21 cellular contexts compared by ENCODE assay signal in genomic region chr6:33907227-33907626, GRCh38.
DNase-seq lines count a peak whose midpoint lies in the region; ATAC-seq and TF ChIP-seq lines count a peak whose summit lies in the region.
"Had no signal": no experiment of that assay in that cellular context is flagged by ENCODE, and none has a peak within 500 bp of the region (broad histone marks: within the 10 kb centered on the region; RNA-seq: fewer than 3 reads in every experiment).

No MANE protein-coding gene starts in this region.

- H3K9ac ChIP-seq in BLaER1 treated with 17β-estradiol and CSF1 and Interleukin-3, amounts not matched to agents 10 nM and 100 nM = peak overlapping the region in 7 of 11 experiments; percentile 22 to 85 (median 82); a peak in 12 of 22 replicates
- no peak overlapping the region for H3K9ac ChIP-seq in mesenchymal stem cell (ENCODE audit: low read length)

- peak overlapping the region; percentile 97 for H3K27ac Mint-ChIP-seq in T-helper 1 cell treated with Interleukin-12 subunit alpha and Interleukin-12 subunit beta and Interleukin-4 antibody, amounts not matched to agents 30 μg/mL and 1 μg/mL, for 36 hours
- H3K27ac Mint-ChIP-seq in activated CD4-positive, alpha-beta memory T cell treated with anti-CD3 and anti-CD28 coated beads, Interleukin-2, amount 10 ng/mL, durations not matched to agents 7 days and 5 days = peak overlapping the region; percentile 99
- H3K27ac Mint-ChIP-seq: activated T-cell treated with anti-CD3 and anti-CD28 coated beads, Interleukin-2, amount 50 U/mL, for 24 hours had no signal

- H2BK120ac ChIP-seq in mesenchymal stem cell (ENCODE audit: low read depth, low read length) = no peak overlapping the region

- peaks cover 0 to 12% (median 0%) of the 10 kb centered on the region in 11 experiments; a peak in 2 of 22 replicates for H4K20me1 ChIP-seq in BLaER1 treated with 17β-estradiol and CSF1 and Interleukin-3, amounts not matched to agents 10 nM and 100 nM

- no peak overlapping the region for H4K91ac ChIP-seq in mesenchymal stem cell (ENCODE audit: low read length)

- no peaks in the 10 kb centered on the region for H3K9me3 ChIP-seq in BLaER1 treated with 17β-estradiol and CSF1 and Interleukin-3, amounts not matched to agents 10 nM and 100 nM (replicated peaks in 1 of 11)
- H3K9me3 ChIP-seq in mesenchymal stem cell (ENCODE audit: control insufficient read depth, low read length) = no peaks in the 10 kb centered on the region
- H3K9me3 ChIP-seq: body of pancreas, esophagus squamous epithelium, gastroesophageal sphincter, ovary, right atrium auricular region, upper lobe of right lung had no signal

- peak overlapping the region in 8 of 11 experiments; percentile 65 to 94 (median 90); a peak in 16 of 22 replicates for H3K27ac ChIP-seq in BLaER1 treated with 17β-estradiol and CSF1 and Interleukin-3, amounts not matched to agents 10 nM and 100 nM
- H3K27ac ChIP-seq in mesenchymal stem cell (ENCODE audit: low read length, poor library complexity, severe bottlenecking) (peak overlapping the region; percentile 1), coronary artery (no peak overlapping the region)
- H3K27ac ChIP-seq: esophagus squamous epithelium, gastroesophageal sphincter, ovary, right atrium auricular region, upper lobe of right lung had no signal

- H3K4me1 Mint-ChIP-seq in T-helper 1 cell treated with Interleukin-12 subunit alpha and Interleukin-12 subunit beta and Interleukin-4 antibody, amounts not matched to agents 30 μg/mL and 1 μg/mL, for 36 hours (ENCODE audit: low read depth) = peaks cover 64% of the 10 kb centered on the region
- H3K4me1 Mint-ChIP-seq in activated CD4-positive, alpha-beta memory T cell treated with anti-CD3 and anti-CD28 coated beads, Interleukin-2, amount 10 ng/mL, durations not matched to agents 7 days and 5 days = peaks cover 57% of the 10 kb centered on the region

- H2AK5ac ChIP-seq in mesenchymal stem cell (ENCODE audit: low read length, severe bottlenecking) = no peak overlapping the region

- H3K4me1 ChIP-seq in BLaER1 treated with 17β-estradiol and CSF1 and Interleukin-3, amounts not matched to agents 10 nM and 100 nM = peaks cover 81 to 100% (median 100%) of the 10 kb centered on the region in 10 experiments
- H3K4me1 ChIP-seq in mesenchymal stem cell (ENCODE audit: control insufficient read depth, insufficient read depth, low read depth, low read length) = peaks cover 14% of the 10 kb centered on the region
- H3K4me1 ChIP-seq: gastroesophageal sphincter, right atrium auricular region, upper lobe of right lung had no signal

- DNase-seq in T-helper 1 cell = no peak
- no peak for DNase-seq in activated CD4-positive, alpha-beta memory T cell treated with anti-CD3 and anti-CD28 coated beads, Interleukin-2, amount 10 ng/mL, durations not matched to agents 7 days and 5 days
- no peak for DNase-seq in mesenchymal stem cell
- DNase-seq in coronary artery (ENCODE audit: low spot score) = no peak
- DNase-seq in T-helper 9 cell = no peak
- DNase-seq: activated CD4-positive, alpha-beta T cell treated with anti-CD3 and anti-CD28 coated beads, Interleukin-2, amount 50 U/mL, for 4 hours; activated T-cell treated with anti-CD3 and anti-CD28 coated beads, Interleukin-2, amount 50 U/mL, for 24 hours; AML-193; esophagus squamous epithelium; KG1; NCI-H187 treated with DMSO at 0.1 percent for 48 hours; NCI-H226; ovary; stimulated activated CD8-positive, alpha-beta memory T cell treated with anti-CD3 and anti-CD28 coated beads, Interleukin-4, amount 100 ng/mL, for 48 hours; upper lobe of right lung had no signal

- no peaks in the 10 kb centered on the region for H3K27me3 ChIP-seq in BLaER1 treated with 17β-estradiol and CSF1 and Interleukin-3, amounts not matched to agents 10 nM and 100 nM
- peaks cover 30 to 67% of the 10 kb centered on the region in 2 experiments for H3K27me3 ChIP-seq in mesenchymal stem cell (ENCODE audit: control insufficient read depth in 1 of 2, insufficient read depth in 1 of 2, low read length in 2 of 2)
- H3K27me3 ChIP-seq: body of pancreas, ovary, right atrium auricular region, upper lobe of right lung had no signal

- no peak overlapping the region for H3K4ac ChIP-seq in mesenchymal stem cell (ENCODE audit: low read depth in 1 of 2, low read length in 2 of 2)

- no peak overlapping the region for H4K8ac ChIP-seq in mesenchymal stem cell (ENCODE audit: low read length)

- peaks cover 3% of the 10 kb centered on the region for H3K36me3 Mint-ChIP-seq in T-helper 1 cell treated with Interleukin-12 subunit alpha and Interleukin-12 subunit beta and Interleukin-4 antibody, amounts not matched to agents 30 μg/mL and 1 μg/mL, for 36 hours (ENCODE audit: low read depth)
- peaks cover 3% of the 10 kb centered on the region for H3K36me3 Mint-ChIP-seq in activated CD4-positive, alpha-beta memory T cell treated with anti-CD3 and anti-CD28 coated beads, Interleukin-2, amount 10 ng/mL, durations not matched to agents 7 days and 5 days (ENCODE audit: low read depth)

- ATAC-seq in HG02571 (IDR thresholded peaks at IDR 0.05; ENCODE audit: unreplicated experiment) = no peak
- ATAC-seq: gastroesophageal sphincter, upper lobe of right lung had no signal

- no peaks in the 10 kb centered on the region for H3K79me1 ChIP-seq in mesenchymal stem cell (replicated peaks; ENCODE audit: low read length, poor library complexity, severe bottlenecking)

- H3K27me3 Mint-ChIP-seq in T-helper 1 cell treated with Interleukin-12 subunit alpha and Interleukin-12 subunit beta and Interleukin-4 antibody, amounts not matched to agents 30 μg/mL and 1 μg/mL, for 36 hours (ENCODE audit: low read depth) = no peaks in the 10 kb centered on the region
- peaks cover 3% of the 10 kb centered on the region for H3K27me3 Mint-ChIP-seq in activated CD4-positive, alpha-beta memory T cell treated with anti-CD3 and anti-CD28 coated beads, Interleukin-2, amount 10 ng/mL, durations not matched to agents 7 days and 5 days
- H3K27me3 Mint-ChIP-seq: activated T-cell treated with anti-CD3 and anti-CD28 coated beads, Interleukin-2, amount 50 U/mL, for 24 hours had no signal

- no peak overlapping the region for H3K18ac ChIP-seq in mesenchymal stem cell (ENCODE audit: low read depth in 1 of 2, low read length in 2 of 2)

- H3K4me3 Mint-ChIP-seq in T-helper 1 cell treated with Interleukin-12 subunit alpha and Interleukin-12 subunit beta and Interleukin-4 antibody, amounts not matched to agents 30 μg/mL and 1 μg/mL, for 36 hours = peak overlapping the region; percentile 9
- H3K4me3 Mint-ChIP-seq in activated CD4-positive, alpha-beta memory T cell treated with anti-CD3 and anti-CD28 coated beads, Interleukin-2, amount 10 ng/mL, durations not matched to agents 7 days and 5 days = no peak overlapping the region
- H3K4me3 Mint-ChIP-seq: activated T-cell treated with anti-CD3 and anti-CD28 coated beads, Interleukin-2, amount 50 U/mL, for 24 hours had no signal

- no peak overlapping the region for H3K14ac ChIP-seq in mesenchymal stem cell (ENCODE audit: low read length in 2 of 2)

- no peak for TF ChIP-seq CTCF in coronary artery (IDR thresholded peaks at IDR 0.05)

- no peak overlapping the region for H2BK15ac ChIP-seq in mesenchymal stem cell (ENCODE audit: low read depth, poor library complexity, severe bottlenecking)

- WGBS in mesenchymal stem cell = 65% methylated on average over 5 of the region's 5 CpGs

- no peak overlapping the region for H2BK12ac ChIP-seq in mesenchymal stem cell (ENCODE audit: low read length in 2 of 2)

- no peak overlapping the region for H3K4me3 ChIP-seq in BLaER1 treated with 17β-estradiol and CSF1 and Interleukin-3, amounts not matched to agents 10 nM and 100 nM
- H3K4me3 ChIP-seq in mesenchymal stem cell (ENCODE audit: insufficient read depth in 1 of 2, low read depth in 1 of 2, low read length in 2 of 2) (no peak overlapping the region), coronary artery (no peak overlapping the region)
- H3K4me3 ChIP-seq: body of pancreas, esophagus squamous epithelium, gastroesophageal sphincter, ovary, right atrium auricular region, upper lobe of right lung had no signal

- H2AFZ ChIP-seq in mesenchymal stem cell (ENCODE audit: low read depth, low read length) = no peak overlapping the region

- no peak overlapping the region for H2BK5ac ChIP-seq in mesenchymal stem cell (ENCODE audit: low read depth, low read length, poor library complexity, severe bottlenecking)

- H3K9me3 Mint-ChIP-seq in T-helper 1 cell treated with Interleukin-12 subunit alpha and Interleukin-12 subunit beta and Interleukin-4 antibody, amounts not matched to agents 30 μg/mL and 1 μg/mL, for 36 hours = no peaks in the 10 kb centered on the region
- no peaks in the 10 kb centered on the region for H3K9me3 Mint-ChIP-seq in activated CD4-positive, alpha-beta memory T cell treated with anti-CD3 and anti-CD28 coated beads, Interleukin-2, amount 10 ng/mL, durations not matched to agents 7 days and 5 days
- H3K9me3 Mint-ChIP-seq: activated T-cell treated with anti-CD3 and anti-CD28 coated beads, Interleukin-2, amount 50 U/mL, for 24 hours had no signal

- no peaks in the 10 kb centered on the region for H3K36me3 ChIP-seq in BLaER1 treated with 17β-estradiol and CSF1 and Interleukin-3, amounts not matched to agents 10 nM and 100 nM
- H3K36me3 ChIP-seq in mesenchymal stem cell (ENCODE audit: control insufficient read depth in 1 of 2, insufficient read depth in 2 of 2, low read depth in 1 of 2, low read length in 2 of 2) = no peaks in the 10 kb centered on the region
- H3K36me3 ChIP-seq: esophagus squamous epithelium, gastroesophageal sphincter, ovary, right atrium auricular region, upper lobe of right lung had no signal

- CTCF ChIA-PET in activated CD4-positive, alpha-beta memory T cell treated with anti-CD3 and anti-CD28 coated beads, Interleukin-2, amount 10 ng/mL, durations not matched to agents 7 days and 5 days (lab: Charles Lee) = interaction anchor here (0.7 to 1.5 kb wide), 2 partner anchors 136 to 243 kb away, joined by 3 to 5 read pairs; no protein-coding TSS in a partner anchor

- H3K23ac ChIP-seq in mesenchymal stem cell (ENCODE audit: low read length in 2 of 2) = no peak overlapping the region

- H3K4me2 ChIP-seq in BLaER1 treated with 17β-estradiol and CSF1 and Interleukin-3, amounts not matched to agents 10 nM and 100 nM = peak overlapping the region; percentile 27 to 99 (median 89); a peak in 21 of 22 replicates
- H3K4me2 ChIP-seq in mesenchymal stem cell (ENCODE audit: low read length, poor library complexity, severe bottlenecking) = no peak overlapping the region

- POLR2A ChIA-PET in activated CD4-positive, alpha-beta memory T cell treated with anti-CD3 and anti-CD28 coated beads, Interleukin-2, amount 10 ng/mL, durations not matched to agents 7 days and 5 days (lab: Charles Lee) = interaction anchor here (1.8 kb wide), 1 partner anchor 11 kb away, joined by 9 read pairs; no protein-coding TSS in a partner anchor

Comparison
In these comparisons a context has a peak if more than half of its experiments do, and no peak if none do; other contexts are left out.
1. H3K27ac ChIP-seq: peak in BLaER1 treated with 17β-estradiol and CSF1 and Interleukin-3, amounts not matched to agents 10 nM and 100 nM (8 of 11) and mesenchymal stem cell (single experiment); none in coronary artery (0 of 2).